In the genomic region with DNA sequence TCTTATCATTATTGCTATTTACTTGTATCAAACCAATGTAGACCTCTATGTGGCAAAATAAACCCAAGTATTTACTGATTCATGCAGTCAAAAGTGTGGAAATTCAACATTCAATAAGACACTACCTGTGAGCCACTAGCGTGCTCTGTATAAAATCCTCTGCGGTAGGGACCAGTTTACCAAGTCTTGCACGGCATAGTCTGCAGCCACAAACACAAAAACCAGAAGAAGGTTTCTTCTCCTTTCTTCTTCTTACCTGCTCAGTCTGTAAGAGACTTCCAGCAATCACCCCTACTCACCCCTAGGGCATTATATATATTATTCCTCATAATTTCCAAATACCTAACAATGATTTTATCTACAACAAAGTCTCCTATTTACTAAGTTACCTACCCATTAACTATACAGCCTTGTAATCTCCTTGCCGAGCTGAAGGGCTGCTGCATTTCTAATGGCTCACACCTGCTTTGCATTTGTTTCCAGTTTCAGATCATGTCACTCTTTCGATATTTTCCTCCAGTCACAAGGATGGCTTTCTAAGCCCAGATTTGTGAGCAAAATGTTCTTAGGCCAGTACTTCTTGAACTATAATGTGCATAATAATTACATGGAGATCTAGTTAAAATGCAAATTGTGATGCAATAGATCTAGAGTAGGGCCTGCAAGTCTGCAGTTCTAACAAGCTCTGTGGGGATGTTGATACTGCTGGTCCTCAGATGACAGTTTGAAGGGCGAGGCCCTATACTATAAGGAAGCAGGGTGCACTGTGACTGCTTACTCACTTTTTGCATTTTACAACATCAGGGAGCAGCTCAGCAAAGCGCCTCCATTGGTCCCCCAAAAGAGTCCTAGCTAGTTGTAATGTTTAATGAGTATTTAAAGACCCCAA, we compare ENCODE assay signal across 12 cellular contexts.
DNase-seq lines count a peak whose midpoint lies in the region; ATAC-seq and TF ChIP-seq lines count a peak whose summit lies in the region.
"Had no signal": no experiment of that assay in that cellular context is flagged by ENCODE, and none has a peak within 500 bp of the region (broad histone marks: within the 10 kb centered on the region; RNA-seq: fewer than 3 reads in every experiment).

No MANE protein-coding gene starts in this region.

- no peak overlapping the region for H3K4ac ChIP-seq in mesendoderm (ENCODE audit: low read depth, low read length)

- H3K27me3 ChIP-seq in thyroid gland (no peaks in the 10 kb centered on the region), mesendoderm (ENCODE audit: insufficient read depth, low read length, poor library complexity) (no peaks in the 10 kb centered on the region)
- H3K27me3 ChIP-seq: brain microvascular endothelial cell had no signal

- DNase-seq in NCI-H526 treated with DMSO at 0.1 percent for 48 hours (lab: John Stamatoyannopoulos, UW) = peak; percentile 37
- no peak for DNase-seq in stimulated activated CD8-positive, alpha-beta memory T cell treated with anti-CD3 and anti-CD28 coated beads, Interleukin-4, amount 100 ng/mL, for 48 hours
- no peak for DNase-seq in thyroid gland
- DNase-seq in mesendoderm = no peak
- DNase-seq in DMS53 treated with DMSO at 0.1 percent for 48 hours (lab: John Stamatoyannopoulos, UW; ENCODE audit: unreplicated experiment) = no peak
- DNase-seq: activated CD8-positive, alpha-beta memory T cell treated with anti-CD3 and anti-CD28 coated beads, Interleukin-2, amount 50 U/mL, for 4 hours; brain microvascular endothelial cell; left cardiac atrium; SK-N-SH had no signal

- no peak overlapping the region for H3K9ac ChIP-seq in mesendoderm (ENCODE audit: low read length)
- H3K9ac ChIP-seq: SK-N-SH had no signal

- 76% methylated on average over 7 of the region's 7 CpGs for WGBS in thyroid gland, 2 donors
- WGBS in mesendoderm (ENCODE audit: extremely low coverage, insufficient coverage, low lambda C conversion rate) = no CpG with 5 or more reads among the region's 7 CpGs

- no peak overlapping the region for H3K56ac ChIP-seq in mesendoderm (ENCODE audit: low read length)

- H3K18ac ChIP-seq in mesendoderm (ENCODE audit: low read length) = no peak overlapping the region

- TF ChIP-seq POLR2A in GM18505 (IDR thresholded peaks at IDR 0.05; ENCODE audit: borderline replicate concordance, extremely low read depth, insufficient read depth, insufficient read length) (no peak), thyroid gland (IDR thresholded peaks at IDR 0.05) (no peak)

- H2BK15ac ChIP-seq in mesendoderm (replicated peaks; ENCODE audit: low read depth) = no peak overlapping the region

- no peaks in the 10 kb centered on the region for H3K79me2 ChIP-seq in mesendoderm (ENCODE audit: control insufficient read depth, insufficient read depth, low read length)

- intact Hi-C loops in thyroid gland (cut with DNase I) = no loop called here

- H3K9me3 ChIP-seq in thyroid gland = no peaks in the 10 kb centered on the region
- H3K9me3 ChIP-seq: SK-N-SH had no signal

- no peaks in the 10 kb centered on the region for H3K4me1 ChIP-seq in thyroid gland
- no peaks in the 10 kb centered on the region for H3K4me1 ChIP-seq in mesendoderm (ENCODE audit: control insufficient read depth, low read depth, low read length)

- no peak overlapping the region for H2BK120ac ChIP-seq in mesendoderm (ENCODE audit: low read depth, low read length)

- no peak overlapping the region for H3K27ac ChIP-seq in thyroid gland
- H3K27ac ChIP-seq in mesendoderm (ENCODE audit: low read depth, low read length) = no peak overlapping the region
- H3K27ac ChIP-seq: brain microvascular endothelial cell had no signal

- no peaks in the 10 kb centered on the region for H3K79me1 ChIP-seq in mesendoderm (ENCODE audit: low read length)

- H3K23ac ChIP-seq in mesendoderm (ENCODE audit: low read length) = no peak overlapping the region

- ATAC-seq in GM18505 (IDR thresholded peaks at IDR 0.05; ENCODE audit: unreplicated experiment) = peak; percentile 97
- ATAC-seq in GM21367 (IDR thresholded peaks at IDR 0.05; ENCODE audit: unreplicated experiment) = peak; percentile 97
- peak; percentile 98 for ATAC-seq in HG03039 (IDR thresholded peaks at IDR 0.05; ENCODE audit: unreplicated experiment)
- ATAC-seq: left cardiac atrium had no signal

- TF ChIP-seq CTCF in thyroid gland (IDR thresholded peaks at IDR 0.05) = no peak

- H2BK5ac ChIP-seq in mesendoderm (ENCODE audit: low read length) = no peak overlapping the region

- no peaks in the 10 kb centered on the region for H3K36me3 ChIP-seq in thyroid gland
- no peaks in the 10 kb centered on the region for H3K36me3 ChIP-seq in mesendoderm (ENCODE audit: control insufficient read depth, insufficient read depth, low read length)
- H3K36me3 ChIP-seq: brain microvascular endothelial cell had no signal

- H3K4me3 ChIP-seq in thyroid gland (replicated peaks in 1 of 3) = no peak overlapping the region
- H3K4me3 ChIP-seq in mesendoderm (ENCODE audit: low read length) = no peak overlapping the region

- no peak overlapping the region for H4K5ac ChIP-seq in mesendoderm (ENCODE audit: low read length)

- no peak overlapping the region for H3K4me2 ChIP-seq in mesendoderm (ENCODE audit: low read length)
- H3K4me2 ChIP-seq: SK-N-SH had no signal

- H2AK5ac ChIP-seq in mesendoderm (ENCODE audit: low read length) = no peak overlapping the region

- H4K8ac ChIP-seq in mesendoderm (ENCODE audit: low read depth, low read length) = no peak overlapping the region
